Comparison of ENCODE assay signal across 8 cellular contexts in the genomic region with DNA sequence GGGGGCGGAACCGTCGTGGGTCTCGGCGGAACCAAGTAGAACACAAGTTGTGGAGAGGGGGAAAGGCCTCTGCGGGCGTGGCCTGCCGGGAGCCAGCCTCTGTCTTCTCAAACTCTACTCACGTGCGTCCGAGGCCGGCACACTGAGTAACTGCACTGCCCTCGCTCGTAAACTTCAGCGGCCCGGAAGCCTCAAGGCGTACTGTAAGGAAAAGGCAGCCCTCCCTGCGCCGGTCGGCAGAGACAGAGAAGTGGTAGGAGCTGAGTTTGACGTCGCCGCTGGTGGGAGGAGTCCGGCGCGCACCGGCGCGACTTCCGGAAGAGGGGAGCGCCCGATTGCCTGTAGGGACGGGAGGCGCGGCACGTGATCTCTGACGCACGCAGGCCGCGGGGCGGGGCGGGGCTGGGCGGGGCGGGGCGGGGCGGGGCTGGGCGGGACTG. TPM values are rescaled to one million over a fixed set of nuclear protein-coding genes. Genes with fewer than 3 reads are reported as not detected.
DNase-seq lines count a peak whose midpoint lies in the region; ATAC-seq lines count a peak whose summit lies in the region.

FBXO33 (minus strand) TSS at position 255 of the 440 bp plus-strand sequence. CDS start 271 bp downstream, outside the sequence.

- H3K36me3 Mint-ChIP-seq in CD4-positive, alpha-beta memory T cell = peaks cover 0 to 20% of the 10 kb centered on the region in 2 donors

- H3K4me3 ChIP-seq in CD4-positive, alpha-beta memory T cell (ENCODE audit: low read length in 2 of 2) = peak within 1 kb of the TSS; percentile 88 to 97

- peak within 1 kb of the TSS; percentile 100 for H3K27ac Mint-ChIP-seq in CD4-positive, alpha-beta memory T cell

- H3K4me3 Mint-ChIP-seq in CD4-positive, alpha-beta memory T cell = peak within 1 kb of the TSS; percentile 99 to 100 (median 100)

- H3K9me3 ChIP-seq in CD4-positive, alpha-beta memory T cell (ENCODE audit: control insufficient read depth in 1 of 2, low read length in 2 of 2) = no peaks in the 10 kb centered on the region

- DNase-seq in CD4-positive, alpha-beta memory T cell = peak; percentile 97 to 99 (median 98)
- DNase-seq in HT-29 (ENCODE audit: low spot score) = peak; percentile 87
- DNase-seq in NK-92 treated with Interleukin-12 subunit alpha and Interleukin-12 subunit beta, amount 100 ng/mL, for 24 hours (lab: John Stamatoyannopoulos, UW) = peak; percentile 93
- peak; percentile 89 for DNase-seq in effector CD8-positive, alpha-beta T cell (lab: John Stamatoyannopoulos, UW)
- peak; percentile 97 for DNase-seq in medulla oblongata (ENCODE audit: extremely low spot score)
- peak; percentile 91 to 93 (median 92) for DNase-seq in stimulated activated CD4-positive, alpha-beta T cell treated with anti-CD3 and anti-CD28 coated beads, TNF-alpha, amount 100 ng/mL, for 48 hours (ENCODE audit: low read depth in 3 of 3)

- H3K4me1 Mint-ChIP-seq in CD4-positive, alpha-beta memory T cell = peaks cover 32 to 56% (median 38%) of the 10 kb centered on the region in 4 donors

- H3K4me1 ChIP-seq in CD4-positive, alpha-beta memory T cell (ENCODE audit: insufficient read depth, low read length) = peaks cover 47% of the 10 kb centered on the region

- no peaks in the 10 kb centered on the region for H3K27me3 ChIP-seq in CD4-positive, alpha-beta memory T cell (ENCODE audit: insufficient read depth, low read length)

- POLR2A ChIA-PET in CD4-positive, alpha-beta memory T cell (lab: Charles Lee; ENCODE audit: partially characterized antibody) = interaction anchor here (0.6 to 4.5 kb wide), 36 partner anchors 9 to 415 kb away, joined by 3 to 81 read pairs (median 5); partner anchors contain the start of genes GEMIN2, PNN, SEC23A and TRAPPC6B
- POLR2A ChIA-PET in activated CD8-positive, alpha-beta memory T cell treated with anti-CD3 and anti-CD28 coated beads for 36 hours (lab: Charles Lee) = interaction anchor here (0.6 to 3.2 kb wide), 12 partner anchors 14 to 329 kb away, joined by 3 to 16 read pairs (median 4); partner anchors contain the start of genes GEMIN2, PNN, SEC23A and TRAPPC6B

- H3K27me3 Mint-ChIP-seq in CD4-positive, alpha-beta memory T cell = peaks cover 0 to 2% of the 10 kb centered on the region in 2 donors

- ATAC-seq in GM21360 (IDR thresholded peaks at IDR 0.05; ENCODE audit: unreplicated experiment) = peak; percentile 80

- no peaks in the 10 kb centered on the region for H3K36me3 ChIP-seq in CD4-positive, alpha-beta memory T cell (ENCODE audit: insufficient read depth, low read length)

- peak within 1 kb of the TSS; percentile 91 for H3K27ac ChIP-seq in CD4-positive, alpha-beta memory T cell (ENCODE audit: low read depth, low read length)

- intact Hi-C loops in CD4-positive, alpha-beta memory T cell (cut with micrococcal nuclease) = loop anchor here (1.0 to 10.0 kb wide), 7 partner anchors 165 to 1357 kb away; partner anchors contain the start of genes GEMIN2, PNN, SEC23A and TRAPPC6B

- no peaks in the 10 kb centered on the region for H3K9me3 Mint-ChIP-seq in CD4-positive, alpha-beta memory T cell

- CTCF ChIA-PET in CD4-positive, alpha-beta memory T cell (lab: Charles Lee; ENCODE audit: partially characterized antibody) = interaction anchor here (1.0 to 1.3 kb wide), 5 partner anchors 49 to 329 kb away, joined by 3 to 4 read pairs (median 3); partner anchors contain the start of genes SEC23A and TRAPPC6B
- CTCF ChIA-PET in activated CD8-positive, alpha-beta memory T cell treated with anti-CD3 and anti-CD28 coated beads for 36 hours (lab: Charles Lee) = interaction anchor here (0.8 to 1.3 kb wide), 3 partner anchors 15 to 262 kb away, joined by 3 to 5 read pairs (median 3); partner anchors contain the start of gene TRAPPC6B

RNA-seq across cellular contexts. Expression of gene FBXO33, which starts in this region (rescaled TPM):
- 10 to 100 TPM; 18.0 to 21.5 TPM for total RNA-seq in CD4-positive, alpha-beta memory T cell
- polyA plus RNA-seq in CD4-positive, alpha-beta memory T cell = 10 to 100 TPM; 15.0 to 19.4 TPM
- 13.4 and 17.1 TPM in 2 replicates for total RNA-seq in HT-29 (2014; rRNA removed; shearing (Covaris generic))
- 10 to 100 TPM; 21.2 to 21.7 TPM for total RNA-seq in activated CD8-positive, alpha-beta memory T cell treated with anti-CD3 and anti-CD28 coated beads for 36 hours

Comparison
In these comparisons a context has a peak if more than half of its experiments do, and no peak if none do; other contexts are left out.
1. Peak in every context shown above with its lines: DNase-seq, ATAC-seq, H3K4me3 ChIP-seq and H3K27ac ChIP-seq.